Comparison of ENCODE assay signal across 1 cellular context in the genomic region with DNA sequence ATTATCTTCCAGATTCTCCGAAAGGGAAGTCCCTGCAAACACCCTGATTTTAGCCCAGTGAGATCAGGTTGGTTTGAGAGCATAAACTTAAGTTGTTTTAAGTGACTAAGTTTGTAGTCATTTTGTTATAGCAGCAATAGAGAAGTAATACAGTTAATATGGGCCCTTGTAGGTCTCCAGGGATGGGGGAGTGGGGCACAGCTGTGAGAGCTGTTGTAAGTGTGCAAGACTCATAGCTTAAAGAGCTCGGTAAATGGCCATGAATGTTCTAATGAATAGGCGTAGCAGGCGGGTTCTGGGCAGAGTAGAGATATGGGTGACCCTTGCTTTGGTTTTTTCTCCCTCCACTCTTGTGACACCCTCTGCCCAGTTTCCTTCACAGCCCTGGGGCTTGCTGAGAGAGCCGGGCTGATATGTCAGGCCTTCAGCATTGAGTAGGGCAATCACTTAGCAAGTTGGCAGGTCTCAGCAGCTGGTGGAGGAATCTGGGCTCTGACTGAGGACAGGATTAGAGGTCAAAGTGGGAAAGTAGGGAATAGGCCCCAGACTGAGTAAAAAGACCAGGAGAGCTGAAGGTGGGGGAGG.
TF ChIP-seq lines count a peak whose summit lies in the region.

No MANE protein-coding gene starts in this region.

TF ChIP-seq in IMR-90, 13 proteins besides CTCF, POLR2A, EP300 and RAD21:
- TF ChIP-seq SMC3 (IDR thresholded peaks at IDR 0.05; ENCODE audit: low read depth, low read length) (no peak), RCOR1 (IDR thresholded peaks at IDR 0.05; ENCODE audit: insufficient replicate concordance, low read length) (no peak), CHD1 (IDR thresholded peaks at IDR 0.05; ENCODE audit: low read depth, low read length) (no peak), BHLHE40 (IDR thresholded peaks at IDR 0.05; ENCODE audit: low read depth, low read length) (no peak), MAZ (IDR thresholded peaks at IDR 0.05; ENCODE audit: borderline replicate concordance, low read depth, low read length) (no peak), FOS (IDR thresholded peaks at IDR 0.05; ENCODE audit: low read depth, low read length) (no peak), RFX5 (IDR thresholded peaks at IDR 0.05; ENCODE audit: low read depth, low read length) (no peak), CEBPB (IDR thresholded peaks at IDR 0.05; ENCODE audit: low read depth, low read length) (no peak), NFE2L2 (IDR thresholded peaks at IDR 0.05; ENCODE audit: low read depth, low read length) (no peak)
- TF ChIP-seq, protein P1, sequence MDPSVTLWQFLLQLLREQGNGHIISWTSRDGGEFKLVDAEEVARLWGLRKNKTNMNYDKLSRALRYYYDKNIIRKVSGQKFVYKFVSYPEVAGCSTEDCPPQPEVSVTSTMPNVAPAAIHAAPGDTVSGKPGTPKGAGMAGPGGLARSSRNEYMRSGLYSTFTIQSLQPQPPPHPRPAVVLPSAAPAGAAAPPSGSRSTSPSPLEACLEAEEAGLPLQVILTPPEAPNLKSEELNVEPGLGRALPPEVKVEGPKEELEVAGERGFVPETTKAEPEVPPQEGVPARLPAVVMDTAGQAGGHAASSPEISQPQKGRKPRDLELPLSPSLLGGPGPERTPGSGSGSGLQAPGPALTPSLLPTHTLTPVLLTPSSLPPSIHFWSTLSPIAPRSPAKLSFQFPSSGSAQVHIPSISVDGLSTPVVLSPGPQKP (IDR thresholded peaks at IDR 0.05; ENCODE audit: borderline replicate concordance, low read depth, low read length), result no peak
